Comparison of ENCODE assay signal across 36 cellular contexts in the genomic region with DNA sequence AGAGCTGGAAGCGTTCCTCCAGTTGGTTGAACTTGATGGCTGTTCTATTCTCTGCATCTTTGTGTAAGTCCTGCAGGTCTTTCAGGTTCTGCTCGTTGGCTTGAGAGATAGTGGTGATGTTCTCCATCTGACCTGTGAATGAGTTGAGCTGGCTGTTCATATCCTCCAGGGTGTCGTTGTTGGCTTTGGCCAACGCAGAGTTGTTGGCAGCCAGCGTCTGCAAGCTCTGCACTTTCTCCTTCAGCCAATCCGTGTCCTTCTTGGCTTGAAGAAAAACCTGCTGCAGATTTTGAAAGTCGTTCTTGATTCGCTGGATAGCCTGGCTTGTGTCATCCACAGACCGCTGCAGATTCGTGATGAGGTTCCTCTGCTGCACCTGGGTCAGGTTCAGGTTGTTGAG.
"Had no signal": no experiment of that assay in that cellular context is flagged by ENCODE, and none has a peak within 500 bp of the region (broad histone marks: within the 10 kb centered on the region; RNA-seq: fewer than 3 reads in every experiment).

No MANE protein-coding gene starts in this region.

- H3K27ac Mint-ChIP-seq: activated B cell treated with CpG ODN at 0.5 μM for 24 hours; activated CD4-positive, alpha-beta memory T cell treated with anti-CD3 and anti-CD28 coated beads for 36 hours; activated CD4-positive, alpha-beta T cell treated with anti-CD3 and anti-CD28 coated beads, Interleukin-2, amount 10 ng/mL, durations not matched to agents 24 days and 14 days; activated CD8-positive, alpha-beta T cell treated with anti-CD3 and anti-CD28 coated beads for 36 hours; activated naive CD4-positive, alpha-beta T cell treated with anti-CD3 and anti-CD28 coated beads for 36 hours; activated naive CD4-positive, alpha-beta T cell treated with anti-CD3 and anti-CD28 coated beads, Interleukin-2, amount 50 U/mL, for 72 hours; activated naive CD8-positive, alpha-beta T cell treated with anti-CD3 and anti-CD28 coated beads for 36 hours; activated T-cell treated with anti-CD3 and anti-CD28 coated beads, Interleukin-2, amount 50 U/mL, for 72 hours; activated T-helper 1 cell treated with anti-CD3 and anti-CD28 coated beads, Interleukin-12 subunit alpha, Interleukin-12 subunit beta, Interleukin-2, Interleukin-4 antibody, amounts not matched to agents 30 ng/mL and 10 ng/mL and 1 ng/mL, durations not matched to agents 14 hours and 24 hours and 36 hours; activated T-helper 17 cell treated with anti-CD3 and anti-CD28 coated beads, Interleukin-2, amount 50 U/mL, for 72 hours; brain; T-helper 1 cell treated with Interleukin-12 subunit alpha and Interleukin-12 subunit beta and Interleukin-4 antibody, amounts not matched to agents 30 μg/mL and 1 μg/mL, for 36 hours; T-helper 2 cell treated with Interferon-gamma antibody and Interleukin-4, amounts not matched to agents 5 μg/mL and 100 μg/mL, for 36 hours had no signal

- H3K27me3 ChIP-seq: ascending aorta, cardiac muscle cell had no signal

- H3K4me3 ChIP-seq: ascending aorta, cardiac muscle cell had no signal

- ATAC-seq: activated CD8-positive, alpha-beta T cell treated with anti-CD3 and anti-CD28 coated beads for 36 hours; activated naive CD4-positive, alpha-beta T cell treated with anti-CD3 and anti-CD28 coated beads, Interleukin-2, amount 50 U/mL, for 72 hours; activated T-cell treated with anti-CD3 and anti-CD28 coated beads, Interleukin-2, amount 50 U/mL, for 4 hours; activated T-cell treated with anti-CD3 and anti-CD28 coated beads, Interleukin-2, amount 50 U/mL, for 72 hours; activated T-helper 17 cell treated with anti-CD3 and anti-CD28 coated beads, Interleukin-2, amount 50 U/mL, for 72 hours had no signal

- H3K4me3 Mint-ChIP-seq: activated B cell treated with CpG ODN at 0.5 μM for 24 hours; activated CD4-positive, alpha-beta memory T cell treated with anti-CD3 and anti-CD28 coated beads for 36 hours; activated CD4-positive, alpha-beta T cell treated with anti-CD3 and anti-CD28 coated beads, Interleukin-2, amount 10 ng/mL, durations not matched to agents 24 days and 14 days; activated CD8-positive, alpha-beta T cell treated with anti-CD3 and anti-CD28 coated beads for 36 hours; activated naive CD4-positive, alpha-beta T cell treated with anti-CD3 and anti-CD28 coated beads for 36 hours; activated naive CD8-positive, alpha-beta T cell treated with anti-CD3 and anti-CD28 coated beads for 36 hours; activated T-cell treated with anti-CD3 and anti-CD28 coated beads, Interleukin-2, amount 50 U/mL, for 4 hours; activated T-cell treated with anti-CD3 and anti-CD28 coated beads, Interleukin-2, amount 50 U/mL, for 72 hours; activated T-helper 1 cell treated with anti-CD3 and anti-CD28 coated beads, Interleukin-12 subunit alpha, Interleukin-12 subunit beta, Interleukin-2, Interleukin-4 antibody, amounts not matched to agents 30 ng/mL and 10 ng/mL and 1 ng/mL, durations not matched to agents 14 hours and 24 hours and 36 hours; activated T-helper 17 cell treated with anti-CD3 and anti-CD28 coated beads, Interleukin-2, amount 50 U/mL, for 72 hours; brain; central memory CD8-positive, alpha-beta T cell; T-helper 1 cell treated with Interleukin-12 subunit alpha and Interleukin-12 subunit beta and Interleukin-4 antibody, amounts not matched to agents 30 μg/mL and 1 μg/mL, for 36 hours; T-helper 2 cell treated with Interferon-gamma antibody and Interleukin-4, amounts not matched to agents 5 μg/mL and 100 μg/mL, for 36 hours had no signal

- H3K27me3 Mint-ChIP-seq: brain had no signal

- H3K36me3 Mint-ChIP-seq: activated CD4-positive, alpha-beta memory T cell treated with anti-CD3 and anti-CD28 coated beads for 36 hours; activated naive CD4-positive, alpha-beta T cell treated with anti-CD3 and anti-CD28 coated beads, Interleukin-2, amount 50 U/mL, for 72 hours; activated naive CD8-positive, alpha-beta T cell treated with anti-CD3 and anti-CD28 coated beads for 36 hours had no signal

- H3K9me3 ChIP-seq: ascending aorta had no signal

- H3K4me1 ChIP-seq: ascending aorta had no signal

- DNase-seq: activated B cell treated with CpG ODN at 0.5 μM for 24 hours; activated CD4-positive, alpha-beta memory T cell treated with anti-CD3 and anti-CD28 coated beads for 36 hours; activated CD4-positive, alpha-beta T cell treated with anti-CD3 and anti-CD28 coated beads for 4 hours; activated CD4-positive, alpha-beta T cell treated with anti-CD3 and anti-CD28 coated beads, Interleukin-2, amount 10 ng/mL, durations not matched to agents 24 days and 14 days; activated CD4-positive, alpha-beta T cell treated with anti-CD3 and anti-CD28 coated beads, Interleukin-2, amount 50 U/mL, for 1 hour; activated CD4-positive, alpha-beta T cell treated with anti-CD3 and anti-CD28 coated beads, Interleukin-2, amount 50 U/mL, for 4 hours; activated CD4-positive, CD25-positive, alpha-beta regulatory T cell treated with anti-CD3 and anti-CD28 coated beads, Interleukin-2, amount 50 U/mL, for 72 hours; activated CD8-positive, alpha-beta memory T cell treated with anti-CD3 and anti-CD28 coated beads, Interleukin-2, amount 50 U/mL, for 4 hours; activated CD8-positive, alpha-beta T cell treated with anti-CD3 and anti-CD28 coated beads for 36 hours; activated effector memory CD4-positive, alpha-beta T cell treated with anti-CD3 and anti-CD28 coated beads, Interleukin-2, amount 50 U/mL, for 16 hours; activated gamma-delta T cell treated with Interleukin-2 at 50 U/mL for 16 hours; activated naive CD4-positive, alpha-beta T cell; activated naive CD4-positive, alpha-beta T cell treated with anti-CD3 and anti-CD28 coated beads for 36 hours; activated naive CD4-positive, alpha-beta T cell treated with anti-CD3 and anti-CD28 coated beads, Interleukin-2, amount 50 U/mL, for 16 hours; activated naive CD8-positive, alpha-beta T cell treated with anti-CD3 and anti-CD28 coated beads for 36 hours; activated T-cell treated with anti-CD3 and anti-CD28 coated beads for 4 hours; activated T-cell treated with anti-CD3 and anti-CD28 coated beads, Interleukin-2, amount 50 U/mL, for 1 hour; activated T-cell treated with anti-CD3 and anti-CD28 coated beads, Interleukin-2, amount 50 U/mL, for 4 hours; activated T-cell treated with anti-CD3 and anti-CD28 coated beads, Interleukin-2, amount 50 U/mL, for 72 hours; amygdala; anterior cingulate cortex; caudate nucleus; cerebellar nuclear complex; T-helper 1 cell; T-helper 2 cell; T-helper 9 cell had no signal

- H3K4me1 Mint-ChIP-seq: activated B cell treated with CpG ODN at 0.5 μM for 24 hours; activated CD4-positive, alpha-beta T cell treated with anti-CD3 and anti-CD28 coated beads, Interleukin-2, amount 10 ng/mL, durations not matched to agents 24 days and 14 days; activated naive CD8-positive, alpha-beta T cell treated with anti-CD3 and anti-CD28 coated beads for 36 hours; activated T-helper 17 cell treated with anti-CD3 and anti-CD28 coated beads, Interleukin-2, amount 50 U/mL, for 72 hours; brain; central memory CD8-positive, alpha-beta T cell had no signal

- H3K9me3 Mint-ChIP-seq: activated B cell treated with CpG ODN at 0.5 μM for 24 hours; activated CD4-positive, alpha-beta memory T cell treated with anti-CD3 and anti-CD28 coated beads for 36 hours; activated CD4-positive, alpha-beta T cell treated with anti-CD3 and anti-CD28 coated beads, Interleukin-2, amount 10 ng/mL, durations not matched to agents 24 days and 14 days; activated CD8-positive, alpha-beta T cell treated with anti-CD3 and anti-CD28 coated beads for 36 hours; activated naive CD4-positive, alpha-beta T cell treated with anti-CD3 and anti-CD28 coated beads for 36 hours; activated naive CD4-positive, alpha-beta T cell treated with anti-CD3 and anti-CD28 coated beads, Interleukin-2, amount 50 U/mL, for 72 hours; activated naive CD8-positive, alpha-beta T cell treated with anti-CD3 and anti-CD28 coated beads for 36 hours; activated T-cell treated with anti-CD3 and anti-CD28 coated beads, Interleukin-2, amount 50 U/mL, for 4 hours; activated T-helper 1 cell treated with anti-CD3 and anti-CD28 coated beads, Interleukin-12 subunit alpha, Interleukin-12 subunit beta, Interleukin-2, Interleukin-4 antibody, amounts not matched to agents 30 ng/mL and 10 ng/mL and 1 ng/mL, durations not matched to agents 14 hours and 24 hours and 36 hours; activated T-helper 17 cell treated with anti-CD3 and anti-CD28 coated beads, Interleukin-2, amount 50 U/mL, for 72 hours; central memory CD8-positive, alpha-beta T cell; T-helper 1 cell treated with Interleukin-12 subunit alpha and Interleukin-12 subunit beta and Interleukin-4 antibody, amounts not matched to agents 30 μg/mL and 1 μg/mL, for 36 hours; T-helper 2 cell treated with Interferon-gamma antibody and Interleukin-4, amounts not matched to agents 5 μg/mL and 100 μg/mL, for 36 hours had no signal

- H3K27ac ChIP-seq: ascending aorta, cardiac muscle cell, VCaP had no signal

- H3K36me3 ChIP-seq: ascending aorta had no signal
